Comparison of ENCODE assay signal across 24 cellular contexts in the genomic region with DNA sequence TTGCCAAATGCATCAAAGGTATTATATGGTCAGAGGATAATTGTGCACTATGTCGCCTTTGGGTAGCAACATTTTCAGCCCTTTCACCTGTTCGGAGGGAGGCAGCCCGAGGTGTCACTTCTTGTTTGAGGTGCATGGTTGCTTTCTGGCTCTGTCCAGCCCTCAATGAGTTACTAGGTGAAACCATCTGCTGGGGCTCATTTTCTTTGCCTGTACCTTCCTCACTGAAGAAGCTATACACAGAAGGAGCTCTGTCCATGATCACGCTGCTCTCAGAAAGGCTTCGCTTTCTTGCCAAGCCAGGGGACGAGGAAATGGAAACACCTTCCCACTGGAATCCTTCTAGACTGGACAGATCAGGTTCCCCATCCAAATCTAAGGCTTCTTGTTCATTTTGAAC.
"Had no signal": no experiment of that assay in that cellular context is flagged by ENCODE, and none has a peak within 500 bp of the region (broad histone marks: within the 10 kb centered on the region; RNA-seq: fewer than 3 reads in every experiment).

No MANE protein-coding gene starts in this region.

- DNase-seq: cortex of kidney; effector memory CD8-positive, alpha-beta T cell; head of caudate nucleus; kidney; mesenchymal stem cell; mucosa of descending colon; naive thymus-derived CD4-positive, alpha-beta T cell; nephron progenitor cell; nucleus accumbens; ovary; posterior cingulate gyrus; retina; stimulated activated CD4-positive, alpha-beta T cell treated with anti-CD3 and anti-CD28 coated beads, Interleukin-2, amount 100 ng/mL, for 24 hours; stimulated activated CD4-positive, alpha-beta T cell treated with anti-CD3 and anti-CD28 coated beads, Interleukin-4, amount 100 ng/mL, for 24 hours; stimulated activated naive CD4-positive, alpha-beta T cell treated with Interleukin-2 at 50 U/mL for 16 hours; stomach; tibial artery had no signal

- H3K27me3 ChIP-seq: hepatocyte, ovary, stomach, tibial artery had no signal

- H3K27ac Mint-ChIP-seq: effector memory CD8-positive, alpha-beta T cell; mesothelial cell of epicardium; nephron progenitor cell; type B pancreatic cell had no signal

- H3K4me1 Mint-ChIP-seq: central memory CD8-positive, alpha-beta T cell; nephron progenitor cell had no signal

- H3K4me3 ChIP-seq: hepatocyte, mucosa of descending colon, ovary, stomach, tibial artery had no signal

- H3K4me3 Mint-ChIP-seq: central memory CD8-positive, alpha-beta T cell; effector memory CD8-positive, alpha-beta T cell; mesothelial cell of epicardium; naive thymus-derived CD4-positive, alpha-beta T cell; nephron progenitor cell; stimulated activated effector memory CD8-positive, alpha-beta T cell treated with anti-CD3 and anti-CD28 coated beads, Interleukin-12 subunit alpha, Interleukin-12 subunit beta, amount 100 ng/mL, for 72 hours; type B pancreatic cell had no signal

- H3K9me3 ChIP-seq: mucosa of descending colon, ovary, stomach, tibial artery had no signal

- H3K36me3 ChIP-seq: ovary had no signal

- H3K9me3 Mint-ChIP-seq: central memory CD8-positive, alpha-beta T cell; effector memory CD8-positive, alpha-beta T cell; mesothelial cell of epicardium; naive thymus-derived CD4-positive, alpha-beta T cell; nephron progenitor cell; stimulated activated effector memory CD8-positive, alpha-beta T cell treated with anti-CD3 and anti-CD28 coated beads, Interleukin-12 subunit alpha, Interleukin-12 subunit beta, amount 100 ng/mL, for 72 hours; type B pancreatic cell had no signal

- H3K27me3 Mint-ChIP-seq: central memory CD8-positive, alpha-beta T cell; effector memory CD8-positive, alpha-beta T cell; naive thymus-derived CD4-positive, alpha-beta T cell; type B pancreatic cell had no signal

- H3K27ac ChIP-seq: hepatocyte, ovary, stomach, tibial artery had no signal

- ATAC-seq: effector memory CD8-positive, alpha-beta T cell; left lobe of liver; mucosa of descending colon; naive thymus-derived CD4-positive, alpha-beta T cell; sciatic nerve; stimulated activated effector memory CD8-positive, alpha-beta T cell treated with anti-CD3 and anti-CD28 coated beads, Interleukin-12 subunit alpha, Interleukin-12 subunit beta, amount 100 ng/mL, for 72 hours had no signal
